18 cellular contexts compared by ENCODE assay signal in genomic region chr1:198326915-198327314, GRCh38.
"Had no signal": no experiment of that assay in that cellular context is flagged by ENCODE, and none has a peak within 500 bp of the region (broad histone marks: within the 10 kb centered on the region; RNA-seq: fewer than 3 reads in every experiment).

No MANE protein-coding gene starts in this region.

- DNase-seq: activated CD4-positive, alpha-beta T cell treated with anti-CD3 and anti-CD28 coated beads for 4 hours; activated CD4-positive, alpha-beta T cell treated with anti-CD3 and anti-CD28 coated beads, Interleukin-2, amount 50 U/mL, for 4 hours; activated naive CD4-positive, alpha-beta T cell; activated T-cell treated with anti-CD3 and anti-CD28 coated beads for 4 hours; activated T-cell treated with anti-CD3 and anti-CD28 coated beads, Interleukin-2, amount 50 U/mL, for 72 hours; central memory CD4-positive, alpha-beta T cell; dorsolateral prefrontal cortex; effector memory CD4-positive, alpha-beta T cell; foreskin keratinocyte; heart right ventricle; left lung; mesendoderm; posterior cingulate gyrus; right cardiac atrium; spleen; stimulated activated naive CD4-positive, alpha-beta T cell had no signal

- H3K9me3 Mint-ChIP-seq: activated T-cell treated with anti-CD3 and anti-CD28 coated beads, Interleukin-2, amount 50 U/mL, for 72 hours; natural killer cell treated with Interleukin-12 subunit alpha and Interleukin-12 subunit beta and Interleukin-15 and Interleukin-18, amount 100 ng/mL, for 72 hours had no signal

- H3K36me3 Mint-ChIP-seq: activated naive CD8-positive, alpha-beta T cell; natural killer cell treated with Interleukin-12 subunit alpha and Interleukin-12 subunit beta and Interleukin-15 and Interleukin-18, amount 100 ng/mL, for 72 hours had no signal

- H3K4me3 Mint-ChIP-seq: activated naive CD8-positive, alpha-beta T cell; activated T-cell treated with anti-CD3 and anti-CD28 coated beads, Interleukin-2, amount 50 U/mL, for 72 hours; natural killer cell treated with Interleukin-12 subunit alpha and Interleukin-12 subunit beta and Interleukin-15 and Interleukin-18, amount 100 ng/mL, for 72 hours had no signal

- H3K27ac Mint-ChIP-seq: activated naive CD8-positive, alpha-beta T cell; activated T-cell treated with anti-CD3 and anti-CD28 coated beads, Interleukin-2, amount 50 U/mL, for 72 hours; natural killer cell treated with Interleukin-12 subunit alpha and Interleukin-12 subunit beta and Interleukin-15 and Interleukin-18, amount 100 ng/mL, for 72 hours had no signal
